ENCODE assay signal across 8 cellular contexts in genomic region chr15:41285285-41285684, GRCh38. TPM values are rescaled to one million over a fixed set of nuclear protein-coding genes. Genes with fewer than 3 reads are reported as not detected.
DNase-seq lines count a peak whose midpoint lies in the region; ATAC-seq and TF ChIP-seq lines count a peak whose summit lies in the region.

No MANE protein-coding gene starts in this region.

- TF ChIP-seq CTCF in CD8-positive, alpha-beta T cell (IDR thresholded peaks at IDR 0.05): no peak
- TF ChIP-seq CTCF in PC-9 (conservative IDR thresholded peaks at IDR 0.05): no peak
- TF ChIP-seq CTCF in endothelial cell (IDR thresholded peaks at IDR 0.05; ENCODE audit: unreplicated experiment): no peak
- TF ChIP-seq CTCF in osteoblast (IDR thresholded peaks at IDR 0.05; ENCODE audit: extremely low read depth, low read depth, low read length): no peak

- H3K27me3 Mint-ChIP-seq in CD8-positive, alpha-beta T cell (ENCODE audit: low read depth): no peaks in the 10 kb centered on the region
- H3K27me3 Mint-ChIP-seq in endothelial cell (ENCODE audit: unreplicated experiment): peaks cover 6% of the 10 kb centered on the region

- no TSS peak for BruUV-seq in PC-9 (replicated peaks; lab: Mats Ljungman, UMichigan)

- peak overlapping the region; percentile 93 for H3K27ac ChIP-seq in CD8-positive, alpha-beta T cell (ENCODE audit: low read depth, low read length)
- H3K27ac ChIP-seq in PC-9 (peak overlapping the region; percentile 56), osteoblast (ENCODE audit: low read depth, low read length) (peak overlapping the region; percentile 77)

- no peak overlapping the region for H2AFZ ChIP-seq in PC-9
- no peak overlapping the region for H2AFZ ChIP-seq in osteoblast (ENCODE audit: low read length)

- H3K27ac Mint-ChIP-seq in CD8-positive, alpha-beta T cell: peak overlapping the region; percentile 95
- H3K27ac Mint-ChIP-seq in endothelial cell (ENCODE audit: unreplicated experiment): peak overlapping the region; percentile 89

- H3K4me1 ChIP-seq in CD8-positive, alpha-beta T cell (ENCODE audit: insufficient read depth, low read length): peaks cover 25% of the 10 kb centered on the region
- H3K4me1 ChIP-seq in PC-9 (replicated peaks; ENCODE audit: insufficient read depth): peaks cover 32% of the 10 kb centered on the region
- H3K4me1 ChIP-seq in osteoblast (ENCODE audit: insufficient read depth, low read length): peaks cover 32% of the 10 kb centered on the region

- CTCF ChIA-PET in CD8-positive, alpha-beta T cell (lab: Charles Lee): interaction anchor here (0.6 kb wide), 1 partner anchor 15 kb away, joined by 4 read pairs; no protein-coding TSS in a partner anchor
- CTCF ChIA-PET in PC-9 (lab: Charles Lee): interaction anchor here (0.7 kb wide), 2 partner anchors 212 to 407 kb away, joined by 7 to 10 read pairs; no protein-coding TSS in a partner anchor

- H3K27me3 ChIP-seq in CD8-positive, alpha-beta T cell (ENCODE audit: insufficient read depth, low read length): no peaks in the 10 kb centered on the region
- no peaks in the 10 kb centered on the region for H3K27me3 ChIP-seq in PC-9 (ENCODE audit: insufficient read depth, low read depth)
- no peaks in the 10 kb centered on the region for H3K27me3 ChIP-seq in osteoblast (ENCODE audit: insufficient read depth, low read length)

- H4K20me1 ChIP-seq in PC-9 (ENCODE audit: insufficient read depth) (no peaks in the 10 kb centered on the region), osteoblast (ENCODE audit: insufficient read depth, low read length) (no peaks in the 10 kb centered on the region)

- no peaks in the 10 kb centered on the region for H3K9me2 ChIP-seq in PC-9 (ENCODE audit: insufficient read depth)

- peaks cover 46% of the 10 kb centered on the region for H3K79me2 ChIP-seq in PC-9 (ENCODE audit: low read depth)
- H3K79me2 ChIP-seq in osteoblast (ENCODE audit: insufficient read depth, low read length): peaks cover 36% of the 10 kb centered on the region

- H3K4me3 Mint-ChIP-seq in CD8-positive, alpha-beta T cell: peak overlapping the region; percentile 89
- H3K4me3 Mint-ChIP-seq in endothelial cell (ENCODE audit: unreplicated experiment): peak overlapping the region; percentile 100

- H3K4me2 ChIP-seq in PC-9 (peak overlapping the region; percentile 81), osteoblast (ENCODE audit: insufficient read depth, low read length) (peak overlapping the region; percentile 95)

- H3K4me3 ChIP-seq in CD8-positive, alpha-beta T cell (ENCODE audit: low read depth, low read length): peak overlapping the region; percentile 86
- H3K4me3 ChIP-seq in PC-9: peak overlapping the region; percentile 79
- H3K4me3 ChIP-seq in osteoblast (ENCODE audit: insufficient read depth, low read length): peak overlapping the region; percentile 92

- no peak for DNase-seq in CD8-positive, alpha-beta T cell
- DNase-seq in PC-9 (no peak), endothelial cell (ENCODE audit: low spot score) (no peak), osteoblast (ENCODE audit: insufficient read length, low spot score, missing footprints) (no peak), NCI-H510A (lab: John Stamatoyannopoulos, UW) (no peak)

- peaks cover 51% of the 10 kb centered on the region for H3K36me3 Mint-ChIP-seq in CD8-positive, alpha-beta T cell
- H3K36me3 Mint-ChIP-seq in endothelial cell (ENCODE audit: low read depth, unreplicated experiment): peaks cover 26% of the 10 kb centered on the region

- H3F3A ChIP-seq in PC-9 (ENCODE audit: insufficient read depth, low read depth): peaks cover 30% of the 10 kb centered on the region

- H3K9me3 Mint-ChIP-seq in CD8-positive, alpha-beta T cell: no peaks in the 10 kb centered on the region
- no peaks in the 10 kb centered on the region for H3K9me3 Mint-ChIP-seq in endothelial cell (ENCODE audit: unreplicated experiment)

- no peak for ATAC-seq in CD8-positive, alpha-beta T cell
- no peak for ATAC-seq in GM18498 (IDR thresholded peaks at IDR 0.05; ENCODE audit: unreplicated experiment)
- ATAC-seq in HG03457 (IDR thresholded peaks at IDR 0.05; ENCODE audit: unreplicated experiment): no peak
- no peak for ATAC-seq in GM18519 (IDR thresholded peaks at IDR 0.05; ENCODE audit: low FRiP score, unreplicated experiment)

- intact Hi-C loops in CD8-positive, alpha-beta T cell (cut with DNase I, micrococcal nuclease): loop anchor here in 1 of 2 experiments (5.0 kb wide), 1 partner anchor 168 kb away; the partner anchor contains the start of gene INO80
- intact Hi-C loops in PC-9 (cut with micrococcal nuclease; ENCODE audit: unreplicated experiment): loop anchor here (1.0 kb wide), 1 partner anchor 54 kb away; the partner anchor contains the start of gene CHP1

- POLR2A ChIA-PET in CD8-positive, alpha-beta T cell (lab: Charles Lee): no interaction called here
- POLR2A ChIA-PET in PC-9 (lab: Charles Lee; ENCODE audit: unreplicated experiment): no interaction called here

- peaks cover 53% of the 10 kb centered on the region for H3K4me1 Mint-ChIP-seq in CD8-positive, alpha-beta T cell (ENCODE audit: low read depth)
- H3K4me1 Mint-ChIP-seq in endothelial cell (ENCODE audit: unreplicated experiment): peaks cover 26% of the 10 kb centered on the region

- H3K36me3 ChIP-seq in CD8-positive, alpha-beta T cell (ENCODE audit: insufficient read depth, low read length): peaks cover 27% of the 10 kb centered on the region
- H3K36me3 ChIP-seq in PC-9 (ENCODE audit: low read depth) (peaks cover 27% of the 10 kb centered on the region), osteoblast (ENCODE audit: insufficient read depth, low read length) (peaks cover 30% of the 10 kb centered on the region)

- no peaks in the 10 kb centered on the region for H3K9me3 ChIP-seq in CD8-positive, alpha-beta T cell (ENCODE audit: low read length)
- H3K9me3 ChIP-seq in PC-9 (ENCODE audit: insufficient read depth, low read depth) (no peaks in the 10 kb centered on the region), osteoblast (ENCODE audit: low read depth, low read length) (no peaks in the 10 kb centered on the region)

RNA-seq across cellular contexts. Expression of gene OIP5, which starts 47.1 kb away (rescaled TPM):
- not detected for total RNA-seq in CD8-positive, alpha-beta T cell
- total RNA-seq in PC-9 (2021) (23.9 and 25.4 TPM in 2 replicates), endothelial cell (ENCODE audit: unreplicated experiment) (2.7 TPM), osteoblast (0.72 and 0.88 TPM in 2 replicates)

RNA-seq across cellular contexts. Expression of gene NUSAP1, which starts 47.4 kb away (rescaled TPM):
- 1 to 10 TPM; 1.6 to 2.1 TPM for total RNA-seq in CD8-positive, alpha-beta T cell
- total RNA-seq in PC-9 (2021): 185 and 190 TPM in 2 replicates
- total RNA-seq in endothelial cell (ENCODE audit: unreplicated experiment): 16.9 TPM
- 10.9 and 14.1 TPM in 2 replicates for total RNA-seq in osteoblast

RNA-seq across cellular contexts. Expression of gene CHP1, which starts 54.2 kb away (rescaled TPM):
- total RNA-seq in CD8-positive, alpha-beta T cell: 10 to 100 TPM; 25.6 to 28.9 TPM
- total RNA-seq in PC-9 (2021): 133 and 199 TPM in 2 replicates
- 132 TPM for total RNA-seq in endothelial cell (ENCODE audit: unreplicated experiment)
- total RNA-seq in osteoblast: 99.2 and 105 TPM in 2 replicates

RNA-seq across cellular contexts. Expression of gene EXD1, which starts 54.7 kb away (rescaled TPM):
- total RNA-seq in CD8-positive, alpha-beta T cell: not detected
- 0.70 TPM in 1 of 2 replicates, not detected in the other for total RNA-seq in PC-9 (2021)
- not detected for total RNA-seq in endothelial cell (ENCODE audit: unreplicated experiment)
- total RNA-seq in osteoblast: not detected in 2 replicates

Comparison
In these comparisons a context has a peak if more than half of its experiments do, and no peak if none do; other contexts are left out.
1. RNA of gene NUSAP1, which starts 47.4 kb away (total RNA-seq): 185 to 190 TPM in PC-9; 16.9 TPM in endothelial cell (single experiment), 10.9 to 14.1 TPM in osteoblast and 1.6 to 2.1 TPM in CD8-positive, alpha-beta T cell; every median in the first group is over 10 times any median in the second.
2. Peak in every context shown above with its lines, with median percentiles within 50 percentile points of each other: H3K27ac ChIP-seq and H3K4me3 ChIP-seq.